In genomic region chr1:1614204-1614953, GRCh38 we compare ENCODE assay signal across 8 cellular contexts. TPM values are rescaled to one million over a fixed set of nuclear protein-coding genes. Genes with fewer than 3 reads are reported as not detected.
DNase-seq lines count a peak whose midpoint lies in the region; ATAC-seq and TF ChIP-seq lines count a peak whose summit lies in the region.

No MANE protein-coding gene starts in this region.

- peak overlapping the region; percentile 95 for H3K4me3 ChIP-seq in NT2/D1 (ENCODE audit: insufficient read length, low read depth)
- peak overlapping the region; percentile 83 for H3K4me3 ChIP-seq in fibroblast of villous mesenchyme (ENCODE audit: low read depth, low read length)
- H3K4me3 ChIP-seq in osteoblast (ENCODE audit: insufficient read depth, low read length), result peak overlapping the region; percentile 97
- H3K4me3 ChIP-seq in aorta (ENCODE audit: low read length in 2 of 2), result peak overlapping the region; percentile 23 to 46

- H3K4me3 Mint-ChIP-seq in activated T-helper 17 cell treated with anti-CD3 and anti-CD28 coated beads, Interleukin-2, amount 50 U/mL, for 72 hours, result peak overlapping the region; percentile 99

- H3K9me3 ChIP-seq in NT2/D1 (ENCODE audit: insufficient read depth, low read length) (no peaks in the 10 kb centered on the region), osteoblast (ENCODE audit: low read depth, low read length) (no peaks in the 10 kb centered on the region), aorta (ENCODE audit: control insufficient read depth, low read length) (no peaks in the 10 kb centered on the region)

- peak overlapping the region; percentile 91 for H3K4me2 ChIP-seq in osteoblast (ENCODE audit: insufficient read depth, low read length)

- intact Hi-C loops in aorta (cut with DNase I), result loop anchor here in 1 of 2 donors (1.0 kb wide), 1 partner anchor 40 kb away; the partner anchor contains the start of gene SSU72

- peak overlapping the region; percentile 85 for H3K9ac ChIP-seq in NT2/D1 (ENCODE audit: insufficient read length, low read depth)

- no peaks in the 10 kb centered on the region for H3K9me3 Mint-ChIP-seq in activated T-helper 17 cell treated with anti-CD3 and anti-CD28 coated beads, Interleukin-2, amount 50 U/mL, for 72 hours

- H3K27me3 ChIP-seq in NT2/D1 (ENCODE audit: insufficient read depth, insufficient read length) (peaks cover 7% of the 10 kb centered on the region), osteoblast (ENCODE audit: insufficient read depth, low read length) (no peaks in the 10 kb centered on the region), aorta (ENCODE audit: control insufficient read depth in 1 of 2, insufficient read depth in 2 of 2, low read length in 1 of 2) (no peaks in the 10 kb centered on the region)

- 4 to 7% methylated on average over 30 of the region's 30 CpGs for WGBS in aorta, 2 donors

- H3K36me3 Mint-ChIP-seq in activated T-helper 17 cell treated with anti-CD3 and anti-CD28 coated beads, Interleukin-2, amount 50 U/mL, for 72 hours (ENCODE audit: low read depth), result peaks cover 24% of the 10 kb centered on the region

- peaks cover 38% of the 10 kb centered on the region for H3K79me2 ChIP-seq in osteoblast (ENCODE audit: insufficient read depth, low read length)

- peak overlapping the region; percentile 96 for H3K27ac ChIP-seq in osteoblast (ENCODE audit: low read depth, low read length)
- H3K27ac ChIP-seq in aorta (ENCODE audit: low read depth in 1 of 2, low read length in 2 of 2), result no peak overlapping the region

- H3K4me1 ChIP-seq in NT2/D1 (ENCODE audit: insufficient read depth, insufficient read length) (peaks cover 9% of the 10 kb centered on the region), osteoblast (ENCODE audit: insufficient read depth, low read length) (peaks cover 23% of the 10 kb centered on the region), aorta (ENCODE audit: control insufficient read depth in 1 of 2, insufficient read depth in 2 of 2, low read length in 2 of 2) (no peaks in the 10 kb centered on the region)

- peaks cover 12% of the 10 kb centered on the region for H3K4me1 Mint-ChIP-seq in activated T-helper 17 cell treated with anti-CD3 and anti-CD28 coated beads, Interleukin-2, amount 50 U/mL, for 72 hours

- H3K36me3 ChIP-seq in NT2/D1 (ENCODE audit: insufficient read depth, insufficient read length, low read length), result peaks cover 22% of the 10 kb centered on the region
- H3K36me3 ChIP-seq in osteoblast (ENCODE audit: insufficient read depth, low read length), result peaks cover 4% of the 10 kb centered on the region
- no peaks in the 10 kb centered on the region for H3K36me3 ChIP-seq in aorta (ENCODE audit: control insufficient read depth in 1 of 2, insufficient read depth in 2 of 2, low read length in 1 of 2)

- H3K27ac Mint-ChIP-seq in activated T-helper 17 cell treated with anti-CD3 and anti-CD28 coated beads, Interleukin-2, amount 50 U/mL, for 72 hours, result peak overlapping the region; percentile 99

- H2AFZ ChIP-seq in osteoblast (ENCODE audit: low read length), result peak overlapping the region; percentile 81

- peak; percentile 86 for DNase-seq in GF-D8 (lab: John Stamatoyannopoulos, UW)
- DNase-seq in NT2/D1 (ENCODE audit: low read depth, low spot score), result no peak
- peak; percentile 91 for DNase-seq in fibroblast of villous mesenchyme (ENCODE audit: low read depth)
- peak; percentile 99 for DNase-seq in osteoblast (ENCODE audit: insufficient read length, low spot score, missing footprints)
- DNase-seq in aorta, result peak; percentile 67 to 80
- no peak for DNase-seq in dedifferentiated amniotic fluid mesenchymal stem cell (ENCODE audit: extremely low spot score)
- DNase-seq in H4 (ENCODE audit: low spot score), result no peak

- TF ChIP-seq CTCF in fibroblast of villous mesenchyme (IDR thresholded peaks at IDR 0.05; ENCODE audit: insufficient read depth, low read depth, low read length), result no peak
- no peak for TF ChIP-seq CTCF in osteoblast (IDR thresholded peaks at IDR 0.05; ENCODE audit: extremely low read depth, low read depth, low read length)

- peaks cover 33% of the 10 kb centered on the region for H4K20me1 ChIP-seq in osteoblast (ENCODE audit: insufficient read depth, low read length)

- ATAC-seq in activated T-helper 17 cell treated with anti-CD3 and anti-CD28 coated beads, Interleukin-2, amount 50 U/mL, for 72 hours (replicated peaks), result peak; percentile 27
- no peak for ATAC-seq in aorta (ENCODE audit: low FRiP score)

- no peaks in the 10 kb centered on the region for H3K27me3 Mint-ChIP-seq in activated T-helper 17 cell treated with anti-CD3 and anti-CD28 coated beads, Interleukin-2, amount 50 U/mL, for 72 hours

RNA-seq across cellular contexts. Expression of gene MIB2, which starts 0.9 kb away (rescaled TPM):
- total RNA-seq in activated T-helper 17 cell treated with anti-CD3 and anti-CD28 coated beads, Interleukin-2, amount 50 U/mL, for 72 hours, result 10 to 100 TPM; 42.7 to 83.5 TPM
- total RNA-seq in fibroblast of villous mesenchyme, result 58.7 and 62.8 TPM in 2 replicates
- total RNA-seq in osteoblast, result 74.0 and 80.7 TPM in 2 replicates
- 10 to 100 TPM; 45.0 to 77.7 TPM for total RNA-seq in aorta
- polyA plus RNA-seq in aorta, result 100 to 1,000 TPM in 1 of 2 donors, 10 to 100 TPM in 1; 20.4 to 220 TPM
- total RNA-seq in H4 (2014; rRNA removed; shearing (Covaris generic)), result 11.8 and 18.5 TPM in 2 replicates

RNA-seq across cellular contexts. Expression of gene FNDC10, which starts 14.4 kb away (rescaled TPM):
- 1 to 10 TPM; 1.1 to 1.4 TPM for total RNA-seq in activated T-helper 17 cell treated with anti-CD3 and anti-CD28 coated beads, Interleukin-2, amount 50 U/mL, for 72 hours
- total RNA-seq in fibroblast of villous mesenchyme, result 0.43 and 2.6 TPM in 2 replicates
- total RNA-seq in osteoblast, result 2.1 and 2.5 TPM in 2 replicates
- 1 to 10 TPM; 1.2 to 3.0 TPM for total RNA-seq in aorta
- under 1 TPM; 0.38 to 0.50 TPM for polyA plus RNA-seq in aorta
- 0.85 and 1.2 TPM in 2 replicates for total RNA-seq in H4 (2014; rRNA removed; shearing (Covaris generic))

RNA-seq across cellular contexts. Expression of gene MMP23B, which starts 17.6 kb away (rescaled TPM):
- total RNA-seq in activated T-helper 17 cell treated with anti-CD3 and anti-CD28 coated beads, Interleukin-2, amount 50 U/mL, for 72 hours, result 1 to 10 TPM; 1.8 to 6.5 TPM
- total RNA-seq in fibroblast of villous mesenchyme (6.5 and 11.0 TPM in 2 replicates), osteoblast (0.59 and 1.1 TPM in 2 replicates), aorta (10 to 100 TPM; 15.5 to 74.5 TPM)
- 100 to 1,000 TPM in 1 of 2 donors, 10 to 100 TPM in 1; 41.2 to 120 TPM for polyA plus RNA-seq in aorta
- not detected in 2 replicates for total RNA-seq in H4 (2014; rRNA removed; shearing (Covaris generic))

RNA-seq across cellular contexts. Expression of gene SSU72, which starts 39.7 kb away (rescaled TPM):
- 100 to 1,000 TPM in 1 of 2 donors, 10 to 100 TPM in 1; 75.6 to 133 TPM for total RNA-seq in activated T-helper 17 cell treated with anti-CD3 and anti-CD28 coated beads, Interleukin-2, amount 50 U/mL, for 72 hours
- total RNA-seq in fibroblast of villous mesenchyme (58.7 and 68.6 TPM in 2 replicates), osteoblast (67.2 and 73.1 TPM in 2 replicates), aorta (10 to 100 TPM; 67.7 to 71.5 TPM)
- polyA plus RNA-seq in aorta, result 10 to 100 TPM; 65.0 to 92.8 TPM
- 83.4 and 130 TPM in 2 replicates for total RNA-seq in H4 (2014; rRNA removed; shearing (Covaris generic))

RNA-seq across cellular contexts. Expression of gene CDK11B, which starts 44.4 kb away (rescaled TPM):
- 10 to 100 TPM; 19.1 to 34.4 TPM for total RNA-seq in activated T-helper 17 cell treated with anti-CD3 and anti-CD28 coated beads, Interleukin-2, amount 50 U/mL, for 72 hours
- 5.2 and 6.0 TPM in 2 replicates for total RNA-seq in fibroblast of villous mesenchyme
- 5.3 and 5.8 TPM in 2 replicates for total RNA-seq in osteoblast
- total RNA-seq in aorta, result 10 to 100 TPM; 25.2 to 27.0 TPM
- 10 to 100 TPM; 42.3 to 44.7 TPM for polyA plus RNA-seq in aorta
- 4.7 and 10.4 TPM in 2 replicates for total RNA-seq in H4 (2014; rRNA removed; shearing (Covaris generic))

Comparison
In these comparisons a context has a peak if more than half of its experiments do, and no peak if none do; other contexts are left out.
1. DNase-seq: peak in GF-D8 (single experiment), fibroblast of villous mesenchyme (single experiment), osteoblast (single experiment) and aorta (2 of 2); none in NT2/D1 (single experiment), dedifferentiated amniotic fluid mesenchymal stem cell (single experiment) and H4 (single experiment).
2. H3K4me3 ChIP-seq: peak in every context shown above with its lines; median percentile 97 in osteoblast; 95 in NT2/D1; 83 in fibroblast of villous mesenchyme; 34 in aorta.